In the genomic region with DNA sequence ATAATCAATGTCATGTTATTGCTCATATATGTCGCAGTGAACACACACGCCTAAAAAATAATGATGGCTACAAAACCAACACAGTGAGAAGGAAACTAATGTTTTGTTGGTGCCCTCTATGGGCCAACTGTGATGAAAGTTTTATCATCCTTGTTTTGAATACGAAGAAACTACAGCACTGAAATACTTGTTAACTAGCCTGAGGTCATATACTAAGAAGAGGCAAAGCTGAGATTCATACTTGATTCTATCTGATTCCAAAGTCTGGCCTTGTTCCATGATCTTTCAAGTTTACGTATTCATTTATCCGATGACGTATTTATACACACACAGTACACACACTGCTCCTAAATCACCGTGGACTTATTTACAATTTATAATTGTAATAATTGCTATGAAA, we compare ENCODE assay signal across 8 cellular contexts. TPM values are rescaled to one million over a fixed set of nuclear protein-coding genes. Genes with fewer than 3 reads are reported as not detected.
DNase-seq lines count a peak whose midpoint lies in the region; FAIRE-seq and TF ChIP-seq lines count a peak whose summit lies in the region.

No MANE protein-coding gene starts in this region.

- in situ Hi-C loops in G401 (cut with HindIII; ENCODE audit: low sequenced_read_pairs), result no loop called here

- H3K4me3 ChIP-seq in AG09309 (ENCODE audit: control insufficient read depth, low read depth, low read length), result no peak overlapping the region

- no peak overlapping the region for H3K27ac Mint-ChIP-seq in glutamatergic neuron (ENCODE audit: unreplicated experiment)

- H3K27me3 Mint-ChIP-seq in glutamatergic neuron (ENCODE audit: unreplicated experiment), result no peaks in the 10 kb centered on the region

- H3K36me3 Mint-ChIP-seq in glutamatergic neuron (ENCODE audit: unreplicated experiment), result no peaks in the 10 kb centered on the region

- TF ChIP-seq CTCF in AG09309 (IDR thresholded peaks at IDR 0.05; ENCODE audit: control insufficient read depth, insufficient read depth, low read depth, low read length, missing control alignments) (peak; percentile 48), GM12874 (IDR thresholded peaks at IDR 0.05; ENCODE audit: insufficient read depth, low read depth, low read length) (peak; percentile 19; the same call in 1 of the 2 replicates), glutamatergic neuron (IDR thresholded peaks at IDR 0.05; ENCODE audit: partially characterized antibody, unreplicated experiment) (no peak)

- H3K4me1 Mint-ChIP-seq in glutamatergic neuron (ENCODE audit: low read depth, unreplicated experiment), result no peaks in the 10 kb centered on the region

- DNase-seq in AG09309 (ENCODE audit: low read depth) (no peak), RPMI8226 (peak; percentile 30), glutamatergic neuron (no peak), GF-D8 (lab: John Stamatoyannopoulos, UW) (no peak), NCI-H524 treated with DMSO at 0.1 percent for 48 hours (lab: John Stamatoyannopoulos, UW) (no peak), G401 (ENCODE audit: low spot score) (no peak)

- peaks cover 2% of the 10 kb centered on the region for H3K9me3 Mint-ChIP-seq in glutamatergic neuron (ENCODE audit: unreplicated experiment)

- peak; percentile 13 for FAIRE-seq in islet of Langerhans (lab: Jason Lieb, UNC)

- H3K4me3 Mint-ChIP-seq in glutamatergic neuron (ENCODE audit: unreplicated experiment), result no peak overlapping the region

RNA-seq across cellular contexts. Expression of a gene that starts 16.1 kb away (rescaled TPM):
- not detected for total RNA-seq in glutamatergic neuron (ENCODE audit: unreplicated experiment)
- total RNA-seq in G401 (2014; rRNA removed; shearing (Covaris generic)), result not detected in 2 replicates

RNA-seq across cellular contexts. Expression of a gene that starts 18.2 kb away (rescaled TPM):
- 67.7 TPM for total RNA-seq in glutamatergic neuron (ENCODE audit: unreplicated experiment)
- 107 and 206 TPM in 2 replicates for total RNA-seq in G401 (2014; rRNA removed; shearing (Covaris generic))
